ENCODE assay signal across 10 cellular contexts in genomic region chr11:126311464-126312291, GRCh38. TPM values are rescaled to one million over a fixed set of nuclear protein-coding genes. Genes with fewer than 3 reads are reported as not detected.
A peak's percentile ranks its signal among the peaks of the same experiment; 100 is the strongest.
DNase-seq lines count a peak whose midpoint lies in the region; ATAC-seq and TF ChIP-seq lines count a peak whose summit lies in the region.
"Had no signal": no experiment of that assay in that cellular context is flagged by ENCODE, and none has a peak within 500 bp of the region (broad histone marks: within the 10 kb centered on the region; RNA-seq: fewer than 3 reads in every experiment).

No MANE protein-coding gene starts in this region.

- H2BK20ac ChIP-seq in IMR-90 (ENCODE audit: low read depth, low read length) = no peak overlapping the region

- ATAC-seq in GM18858 (IDR thresholded peaks at IDR 0.05; ENCODE audit: unreplicated experiment) (peak; percentile 76), HG02610 (IDR thresholded peaks at IDR 0.05; ENCODE audit: unreplicated experiment) (peak; percentile 85), IMR-90 (ENCODE audit: low read depth) (no peak), naive B cell (ENCODE audit: low read depth in 2 of 2) (no peak)
- ATAC-seq in effector memory CD8-positive, alpha-beta T cell (replicated peaks) = no peak

- H3K23ac ChIP-seq in IMR-90 (ENCODE audit: low read depth, low read length) = no peak overlapping the region

- no peak overlapping the region for H3K4ac ChIP-seq in IMR-90 (ENCODE audit: low read depth, low read length)

- H4K91ac ChIP-seq in IMR-90 (ENCODE audit: insufficient read depth, low read depth, low read length) = no peak overlapping the region

- 0 out of 2 replicates have a peak overlapping the region, but pooled peaks have one; percentile 27 for H2AK5ac ChIP-seq in IMR-90 (ENCODE audit: low read depth, low read length)

- no peak overlapping the region for H2BK15ac ChIP-seq in IMR-90 (ENCODE audit: low read depth, low read length)

- no peaks in the 10 kb centered on the region for H3K9me3 ChIP-seq in IMR-90 (ENCODE audit: control insufficient read depth, insufficient read depth, low read length)

- in situ Hi-C loops in IMR-90 (cut with MboI; ENCODE audit: low sequenced_read_pairs) = loop anchor here (10.0 to 25.0 kb wide), 3 partner anchors 103 to 1026 kb away; no protein-coding TSS in a partner anchor

- no peak overlapping the region for H3K56ac ChIP-seq in IMR-90 (ENCODE audit: extremely low read depth, insufficient read depth, low read length)

- no CpG with 5 or more reads among the region's 13 CpGs for WGBS in IMR-90 (ENCODE audit: extremely low coverage in 2 of 2, insufficient read length in 1 of 2), 2 experiments

- no peak for TF ChIP-seq RAD21 in IMR-90 (IDR thresholded peaks at IDR 0.05; ENCODE audit: low read length)

- H3K9me3 Mint-ChIP-seq in naive B cell = peaks cover 0 to 3% (median 0%) of the 10 kb centered on the region in 7 donors
- no peaks in the 10 kb centered on the region for H3K9me3 Mint-ChIP-seq in effector memory CD8-positive, alpha-beta T cell

- no peak overlapping the region for H3K27ac ChIP-seq in IMR-90 (ENCODE audit: insufficient read depth, low read length)

- peaks cover 3% of the 10 kb centered on the region; the same call in 1 of the 2 replicates for H4K20me1 ChIP-seq in IMR-90 (ENCODE audit: insufficient read depth, low read length)

- dilution Hi-C loops in IMR-90 (cut with HindIII; ENCODE audit: low sequenced_read_pairs, unreplicated experiment) = no loop called here

- H2AFZ ChIP-seq in IMR-90 (replicated peaks; ENCODE audit: low read length, poor library complexity) = no peak overlapping the region

- H3K36me3 Mint-ChIP-seq in naive B cell = peaks cover 24 to 30% of the 10 kb centered on the region in 2 donors
- H3K36me3 Mint-ChIP-seq in effector memory CD8-positive, alpha-beta T cell (ENCODE audit: insufficient read depth) = peaks cover 25% of the 10 kb centered on the region

- H2AK9ac ChIP-seq in IMR-90 (replicated peaks; ENCODE audit: low read depth, low read length, poor library complexity) = no peak overlapping the region

- H3K14ac ChIP-seq in IMR-90 (replicated peaks; ENCODE audit: low read depth, low read length) = no peak overlapping the region

- H3K27me3 Mint-ChIP-seq in naive B cell = no peaks in the 10 kb centered on the region
- H3K27me3 Mint-ChIP-seq in effector memory CD8-positive, alpha-beta T cell = no peaks in the 10 kb centered on the region

- peak overlapping the region in 4 of 6 donors; percentile 9 to 88 (median 62) for H3K27ac Mint-ChIP-seq in naive B cell
- H3K27ac Mint-ChIP-seq in effector memory CD8-positive, alpha-beta T cell = no peak overlapping the region

- no peak overlapping the region for H3K18ac ChIP-seq in IMR-90 (ENCODE audit: low read depth, low read length)

- H3K9me1 ChIP-seq in IMR-90 (ENCODE audit: insufficient read depth, low read length) = no peaks in the 10 kb centered on the region

- TF ChIP-seq CTCF in IMR-90 (conservative IDR thresholded peaks at IDR 0.05; ENCODE audit: low read depth, low read length) = no peak

- no peak overlapping the region for H3K4me3 ChIP-seq in IMR-90 (ENCODE audit: insufficient read depth, low read depth, low read length)
- H3K4me3 ChIP-seq: lung had no signal

- no peak overlapping the region for H3K9ac ChIP-seq in IMR-90 (ENCODE audit: low read depth, low read length)

- DNase-seq in IMR-90 (no peak), naive B cell (no peak), RPMI8226 (no peak), DMS79 treated with DMSO at 0.1 percent for 48 hours (lab: John Stamatoyannopoulos, UW) (no peak)
- DNase-seq in effector memory CD8-positive, alpha-beta T cell = no peak
- no peak for DNase-seq in activated CD8-positive, alpha-beta memory T cell treated with anti-CD3 and anti-CD28 coated beads for 24 hours
- DNase-seq: NCI-H748 treated with DMSO at 0.1 percent for 48 hours had no signal

- intact Hi-C loops in IMR-90 (cut with micrococcal nuclease) = loop anchor here (5.0 to 10.0 kb wide), 3 partner anchors 293 to 1183 kb away; no protein-coding TSS in a partner anchor

- H3K4me3 Mint-ChIP-seq in naive B cell = no peak overlapping the region
- H3K4me3 Mint-ChIP-seq in effector memory CD8-positive, alpha-beta T cell = no peak overlapping the region

- H3K79me1 ChIP-seq in IMR-90 (ENCODE audit: low read depth in 1 of 2, low read length in 2 of 2) = peaks cover 0 to 3% of the 10 kb centered on the region in 2 experiments; a peak in 1 of 4 replicates

- no peak overlapping the region for H4K5ac ChIP-seq in IMR-90 (ENCODE audit: low read depth, low read length)

- no peak overlapping the region for H2BK5ac ChIP-seq in IMR-90 (ENCODE audit: low read depth, low read length, poor library complexity, severe bottlenecking)

- CTCF ChIA-PET in IMR-90 (lab: Yijun Ruan, JAX) = interaction anchor here (0.6 to 3.4 kb wide), 9 partner anchors 8 to 172 kb away, joined by 3 to 35 read pairs (median 6); no protein-coding TSS in a partner anchor

- H3K4me1 Mint-ChIP-seq in naive B cell = peaks cover 24 to 40% (median 36%) of the 10 kb centered on the region in 3 donors
- H3K4me1 Mint-ChIP-seq in effector memory CD8-positive, alpha-beta T cell (ENCODE audit: low read depth in 2 of 2) = peaks cover 25 to 35% of the 10 kb centered on the region in 2 donors

- POLR2A ChIA-PET in IMR-90 (lab: Charles Lee; ENCODE audit: unreplicated experiment) = no interaction called here

- H4K8ac ChIP-seq in IMR-90 (ENCODE audit: low read depth in 2 of 2, low read length in 2 of 2) = no peak overlapping the region

- no TSS peak for BruUV-seq in IMR-90 (replicated peaks; lab: Mats Ljungman, UMichigan)

- no peak overlapping the region for H3K4me2 ChIP-seq in IMR-90 (ENCODE audit: low read depth, low read length)

- H3K36me3 ChIP-seq in IMR-90 (ENCODE audit: control insufficient read depth, insufficient read depth, low read length) = peaks cover 4% of the 10 kb centered on the region; the same call in 1 of the 2 replicates

- TF ChIP-seq POLR2A in IMR-90 (IDR thresholded peaks at IDR 0.05; ENCODE audit: low read depth, low read length) = no peak

- peaks cover 2% of the 10 kb centered on the region; the same call in 1 of the 2 replicates for H3K4me1 ChIP-seq in IMR-90 (ENCODE audit: control insufficient read depth, insufficient read depth, low read length)

- H2BK120ac ChIP-seq in IMR-90 (ENCODE audit: low read depth, low read length) = no peak overlapping the region

- H3K27me3 ChIP-seq in IMR-90 (ENCODE audit: control insufficient read depth, insufficient read depth, low read length) = no peaks in the 10 kb centered on the region

TF ChIP-seq in IMR-90, 13 proteins besides CTCF, POLR2A, EP300 and RAD21 (continues in another document):
- TF ChIP-seq CHD1 (IDR thresholded peaks at IDR 0.05; ENCODE audit: low read depth, low read length) (no peak), MAFK (IDR thresholded peaks at IDR 0.05; ENCODE audit: low read depth, low read length) (no peak), ELK1 (IDR thresholded peaks at IDR 0.05; ENCODE audit: borderline replicate concordance, low read depth, low read length) (no peak), BHLHE40 (IDR thresholded peaks at IDR 0.05; ENCODE audit: low read depth, low read length) (no peak), MAZ (IDR thresholded peaks at IDR 0.05; ENCODE audit: borderline replicate concordance, low read depth, low read length) (no peak), NFE2L2 (IDR thresholded peaks at IDR 0.05; ENCODE audit: low read depth, low read length) (no peak), RCOR1 (IDR thresholded peaks at IDR 0.05; ENCODE audit: insufficient replicate concordance, low read length) (no peak), CEBPB (IDR thresholded peaks at IDR 0.05; ENCODE audit: low read depth, low read length) (no peak), SMC3 (IDR thresholded peaks at IDR 0.05; ENCODE audit: low read depth, low read length) (no peak), RFX5 (IDR thresholded peaks at IDR 0.05; ENCODE audit: low read depth, low read length) (no peak)

RNA-seq across cellular contexts. Expression of gene DCPS, which starts 7.8 kb away (rescaled TPM):
- 18.6 and 19.7 TPM in 2 replicates for total RNA-seq in IMR-90 (2012; rRNA removed)
- polyA plus RNA-seq in IMR-90 (2012; rRNA removed) = 34.8 and 35.0 TPM in 2 replicates
- 26.7 and 31.4 TPM in 2 replicates for polyA plus RNA-seq in IMR-90 (2012; cell fraction: cytosol; rRNA removed)
- 12.2 and 12.5 TPM in 2 replicates for polyA plus RNA-seq in IMR-90 (2012; cell fraction: nucleus; rRNA removed; ENCODE audit: low replicate concordance)
- 10 to 100 TPM; 28.4 to 49.1 (median 39.5) TPM for polyA plus RNA-seq in naive B cell (ENCODE audit: low read depth in 6 of 6)

RNA-seq across cellular contexts. Expression of gene TIRAP, which starts 28.8 kb away (rescaled TPM):
- total RNA-seq in IMR-90 (2012; rRNA removed) = 3.0 and 3.6 TPM in 2 replicates
- 6.4 and 7.4 TPM in 2 replicates for polyA plus RNA-seq in IMR-90 (2012; rRNA removed)
- polyA plus RNA-seq in IMR-90 (2012; cell fraction: cytosol; rRNA removed) = 4.4 and 5.8 TPM in 2 replicates
- 5.1 and 8.0 TPM in 2 replicates for polyA plus RNA-seq in IMR-90 (2012; cell fraction: nucleus; rRNA removed; ENCODE audit: low replicate concordance)
- polyA plus RNA-seq in naive B cell (ENCODE audit: low read depth in 6 of 6) = 10 to 100 TPM in 3 of 6 donors, 1 to 10 TPM in 3; 4.9 to 11.2 (median 9.9) TPM

RNA-seq across cellular contexts. Expression of gene FOXRED1, which starts 42.7 kb away (rescaled TPM):
- 15.1 and 15.3 TPM in 2 replicates for total RNA-seq in IMR-90 (2012; rRNA removed)
- polyA plus RNA-seq in IMR-90 (2012; rRNA removed) (28.3 and 28.8 TPM in 2 replicates), naive B cell (ENCODE audit: low read depth in 6 of 6) (10 to 100 TPM; 15.8 to 39.0 (median 19.8) TPM)
- polyA plus RNA-seq in IMR-90 (2012; cell fraction: cytosol; rRNA removed) = 15.9 and 25.4 TPM in 2 replicates
- polyA plus RNA-seq in IMR-90 (2012; cell fraction: nucleus; rRNA removed; ENCODE audit: low replicate concordance) = 49.6 and 75.7 TPM in 2 replicates

RNA-seq across cellular contexts. Expression of gene SRPRA, which starts 43.0 kb away (rescaled TPM):
- total RNA-seq in IMR-90 (2012; rRNA removed) = 105 and 108 TPM in 2 replicates
- polyA plus RNA-seq in IMR-90 (2012; rRNA removed) = 126 and 131 TPM in 2 replicates
- 88.5 and 95.3 TPM in 2 replicates for polyA plus RNA-seq in IMR-90 (2012; cell fraction: cytosol; rRNA removed)
- 126 and 190 TPM in 2 replicates for polyA plus RNA-seq in IMR-90 (2012; cell fraction: nucleus; rRNA removed; ENCODE audit: low replicate concordance)
- polyA plus RNA-seq in naive B cell (ENCODE audit: low read depth in 6 of 6) = 100 to 1,000 TPM in 1 of 6 donors, 10 to 100 TPM in 5; 55.5 to 102 (median 80.5) TPM

RNA-seq across cellular contexts. Expression of gene ST3GAL4, which starts 43.8 kb away (rescaled TPM):
- total RNA-seq in IMR-90 (2012; rRNA removed) = 12.5 and 17.0 TPM in 2 replicates
- polyA plus RNA-seq in IMR-90 (2012; rRNA removed) (18.3 and 19.7 TPM in 2 replicates), naive B cell (ENCODE audit: low read depth in 6 of 6) (1 to 10 TPM in 2 of 6 donors, under 1 TPM in 1, not detected in 3; 0.32 to 1.3 (median 1.2) TPM)
- polyA plus RNA-seq in IMR-90 (2012; cell fraction: cytosol; rRNA removed) = 19.6 and 25.9 TPM in 2 replicates
- polyA plus RNA-seq in IMR-90 (2012; cell fraction: nucleus; rRNA removed; ENCODE audit: low replicate concordance) = 12.5 and 20.7 TPM in 2 replicates

Comparison
In these comparisons a context has a peak if more than half of its experiments do, and no peak if none do; other contexts are left out.
1. ATAC-seq: peak in GM18858 (single experiment) and HG02610 (single experiment); none in IMR-90 (single experiment), naive B cell (0 of 2) and effector memory CD8-positive, alpha-beta T cell (single experiment).
2. H3K27ac Mint-ChIP-seq: peak in naive B cell (4 of 6); none in effector memory CD8-positive, alpha-beta T cell (0 of 2).